1 cellular context compared by ENCODE assay signal in the genomic region with DNA sequence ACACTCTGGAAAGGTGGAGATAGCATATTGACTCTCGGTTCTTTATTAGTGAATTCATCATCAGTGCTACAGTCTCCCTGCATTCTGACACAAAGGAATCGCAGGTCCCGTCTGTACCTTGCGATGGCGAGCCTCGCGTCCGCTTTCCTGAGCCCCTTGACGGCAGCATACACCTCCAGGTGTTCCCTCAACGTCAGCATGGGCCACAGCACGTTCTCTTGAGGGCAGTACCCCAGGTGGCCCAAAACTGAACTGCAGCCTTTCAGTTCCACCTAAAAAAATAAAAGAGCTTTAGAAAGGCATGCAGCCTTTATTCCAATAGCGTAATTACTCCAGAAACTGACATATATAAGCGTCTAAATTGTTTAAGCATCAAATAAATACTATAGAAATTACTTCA.
A peak's percentile ranks its signal among the peaks of the same experiment; 100 is the strongest.
TF ChIP-seq lines count a peak whose summit lies in the region.

No MANE protein-coding gene starts in this region.

TF ChIP-seq in HepG2, 621 proteins besides CTCF, POLR2A, EP300 and RAD21 (continued from another document):
- TF ChIP-seq, protein P1, sequence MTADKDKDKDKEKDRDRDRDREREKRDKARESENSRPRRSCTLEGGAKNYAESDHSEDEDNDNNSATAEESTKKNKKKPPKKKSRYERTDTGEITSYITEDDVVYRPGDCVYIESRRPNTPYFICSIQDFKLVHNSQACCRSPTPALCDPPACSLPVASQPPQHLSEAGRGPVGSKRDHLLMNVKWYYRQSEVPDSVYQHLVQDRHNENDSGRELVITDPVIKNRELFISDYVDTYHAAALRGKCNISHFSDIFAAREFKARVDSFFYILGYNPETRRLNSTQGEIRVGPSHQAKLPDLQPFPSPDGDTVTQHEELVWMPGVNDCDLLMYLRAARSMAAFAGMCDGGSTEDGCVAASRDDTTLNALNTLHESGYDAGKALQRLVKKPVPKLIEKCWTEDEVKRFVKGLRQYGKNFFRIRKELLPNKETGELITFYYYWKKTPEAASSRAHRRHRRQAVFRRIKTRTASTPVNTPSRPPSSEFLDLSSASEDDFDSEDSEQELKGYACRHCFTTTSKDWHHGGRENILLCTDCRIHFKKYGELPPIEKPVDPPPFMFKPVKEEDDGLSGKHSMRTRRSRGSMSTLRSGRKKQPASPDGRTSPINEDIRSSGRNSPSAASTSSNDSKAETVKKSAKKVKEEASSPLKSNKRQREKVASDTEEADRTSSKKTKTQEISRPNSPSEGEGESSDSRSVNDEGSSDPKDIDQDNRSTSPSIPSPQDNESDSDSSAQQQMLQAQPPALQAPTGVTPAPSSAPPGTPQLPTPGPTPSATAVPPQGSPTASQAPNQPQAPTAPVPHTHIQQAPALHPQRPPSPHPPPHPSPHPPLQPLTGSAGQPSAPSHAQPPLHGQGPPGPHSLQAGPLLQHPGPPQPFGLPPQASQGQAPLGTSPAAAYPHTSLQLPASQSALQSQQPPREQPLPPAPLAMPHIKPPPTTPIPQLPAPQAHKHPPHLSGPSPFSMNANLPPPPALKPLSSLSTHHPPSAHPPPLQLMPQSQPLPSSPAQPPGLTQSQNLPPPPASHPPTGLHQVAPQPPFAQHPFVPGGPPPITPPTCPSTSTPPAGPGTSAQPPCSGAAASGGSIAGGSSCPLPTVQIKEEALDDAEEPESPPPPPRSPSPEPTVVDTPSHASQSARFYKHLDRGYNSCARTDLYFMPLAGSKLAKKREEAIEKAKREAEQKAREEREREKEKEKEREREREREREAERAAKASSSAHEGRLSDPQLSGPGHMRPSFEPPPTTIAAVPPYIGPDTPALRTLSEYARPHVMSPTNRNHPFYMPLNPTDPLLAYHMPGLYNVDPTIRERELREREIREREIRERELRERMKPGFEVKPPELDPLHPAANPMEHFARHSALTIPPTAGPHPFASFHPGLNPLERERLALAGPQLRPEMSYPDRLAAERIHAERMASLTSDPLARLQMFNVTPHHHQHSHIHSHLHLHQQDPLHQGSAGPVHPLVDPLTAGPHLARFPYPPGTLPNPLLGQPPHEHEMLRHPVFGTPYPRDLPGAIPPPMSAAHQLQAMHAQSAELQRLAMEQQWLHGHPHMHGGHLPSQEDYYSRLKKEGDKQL (CRISPR knock-in tag; IDR thresholded peaks at IDR 0.05; ENCODE audit: low read depth) = no peak
- TF ChIP-seq BRD4 (CRISPR knock-in tag; IDR thresholded peaks at IDR 0.05) (no peak), ZNF782 (CRISPR knock-in tag; IDR thresholded peaks at IDR 0.05; ENCODE audit: borderline replicate concordance) (no peak), RBM22 (optimal IDR thresholded peaks at IDR 0.05; ENCODE audit: low read length) (no peak), ZNF546 (CRISPR knock-in tag; conservative IDR thresholded peaks at IDR 0.05) (no peak), TFDP1 (CRISPR knock-in tag; IDR thresholded peaks at IDR 0.05; ENCODE audit: borderline replicate concordance) (peak; percentile 52; the same call in 1 of the 2 replicates), ZNF367 (CRISPR knock-in tag; IDR thresholded peaks at IDR 0.05; ENCODE audit: borderline replicate concordance) (no peak), MYC (CRISPR knock-in tag; IDR thresholded peaks at IDR 0.05; ENCODE audit: borderline replicate concordance) (peak; percentile 57; the same call in 1 of the 2 replicates), KDM2A (CRISPR knock-in tag; IDR thresholded peaks at IDR 0.05; ENCODE audit: borderline replicate concordance, low read depth) (peak; percentile 45; the same call in 1 of the 2 replicates), NAIF1 (CRISPR knock-in tag; IDR thresholded peaks at IDR 0.05; ENCODE audit: borderline replicate concordance) (no peak), POLR2G (IDR thresholded peaks at IDR 0.05; ENCODE audit: low read depth, low read length) (no peak), ZMYM4 (CRISPR knock-in tag; IDR thresholded peaks at IDR 0.05) (peak; percentile 91), PHF5A (CRISPR knock-in tag; IDR thresholded peaks at IDR 0.05; ENCODE audit: low read depth, unreplicated experiment) (no peak), TRAFD1 (CRISPR knock-in tag; IDR thresholded peaks at IDR 0.05; ENCODE audit: borderline replicate concordance) (no peak), CREM (IDR thresholded peaks at IDR 0.05) (no peak), CREM (CRISPR knock-in tag; IDR thresholded peaks at IDR 0.05) (no peak), SNAPC2 (CRISPR knock-in tag; IDR thresholded peaks at IDR 0.05) (no peak), HNF1B (CRISPR knock-in tag; IDR thresholded peaks at IDR 0.05) (no peak), ZNF414 (CRISPR knock-in tag; IDR thresholded peaks at IDR 0.05) (0 out of 2 replicates have a peak, but pooled peaks have one; percentile 53), SMC3 (IDR thresholded peaks at IDR 0.05; ENCODE audit: low read length) (peak; percentile 50; the same call in 1 of the 2 replicates), GATAD1 (CRISPR knock-in tag; IDR thresholded peaks at IDR 0.05) (no peak), ZBTB21 (CRISPR knock-in tag; IDR thresholded peaks at IDR 0.05) (peak; percentile 49; the same call in 1 of the 2 replicates), GATAD2A (CRISPR knock-in tag; IDR thresholded peaks at IDR 0.05) (peak; percentile 51), REL (CRISPR knock-in tag; conservative IDR thresholded peaks at IDR 0.05) (no peak), ZNF776 (CRISPR knock-in tag; IDR thresholded peaks at IDR 0.05) (no peak), POLR2AphosphoS2 (IDR thresholded peaks at IDR 0.05; ENCODE audit: low read depth, low read length) (no peak), ZNF430 (CRISPR knock-in tag; IDR thresholded peaks at IDR 0.05) (no peak), ZNF121 (CRISPR knock-in tag; IDR thresholded peaks at IDR 0.05) (no peak), CBX1 (IDR thresholded peaks at IDR 0.05; ENCODE audit: low read depth) (no peak), HOXA3 (CRISPR knock-in tag; IDR thresholded peaks at IDR 0.05) (peak; percentile 74), ZNF777 (CRISPR knock-in tag; IDR thresholded peaks at IDR 0.05) (peak; percentile 71), ISL2 (CRISPR knock-in tag; IDR thresholded peaks at IDR 0.05) (no peak), SMYD3 (CRISPR knock-in tag; IDR thresholded peaks at IDR 0.05) (no peak), MYNN (CRISPR knock-in tag; IDR thresholded peaks at IDR 0.05; ENCODE audit: low read depth) (no peak), ZNF597 (CRISPR knock-in tag; IDR thresholded peaks at IDR 0.05) (no peak), CREBL2 (CRISPR knock-in tag; IDR thresholded peaks at IDR 0.05; ENCODE audit: borderline replicate concordance) (no peak), SMAD3 (CRISPR knock-in tag; IDR thresholded peaks at IDR 0.05) (no peak), MXD4 (CRISPR knock-in tag; IDR thresholded peaks at IDR 0.05) (no peak), ZMAT5 (CRISPR knock-in tag; IDR thresholded peaks at IDR 0.05; ENCODE audit: borderline replicate concordance, low read depth) (no peak), ZNF629 (CRISPR knock-in tag; conservative IDR thresholded peaks at IDR 0.05) (no peak)
- TF ChIP-seq, protein P2, sequence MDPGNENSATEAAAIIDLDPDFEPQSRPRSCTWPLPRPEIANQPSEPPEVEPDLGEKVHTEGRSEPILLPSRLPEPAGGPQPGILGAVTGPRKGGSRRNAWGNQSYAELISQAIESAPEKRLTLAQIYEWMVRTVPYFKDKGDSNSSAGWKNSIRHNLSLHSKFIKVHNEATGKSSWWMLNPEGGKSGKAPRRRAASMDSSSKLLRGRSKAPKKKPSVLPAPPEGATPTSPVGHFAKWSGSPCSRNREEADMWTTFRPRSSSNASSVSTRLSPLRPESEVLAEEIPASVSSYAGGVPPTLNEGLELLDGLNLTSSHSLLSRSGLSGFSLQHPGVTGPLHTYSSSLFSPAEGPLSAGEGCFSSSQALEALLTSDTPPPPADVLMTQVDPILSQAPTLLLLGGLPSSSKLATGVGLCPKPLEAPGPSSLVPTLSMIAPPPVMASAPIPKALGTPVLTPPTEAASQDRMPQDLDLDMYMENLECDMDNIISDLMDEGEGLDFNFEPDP (CRISPR knock-in tag; conservative IDR thresholded peaks at IDR 0.05) = 0 out of 2 replicates have a peak, but pooled peaks have one; percentile 72
